Comparison of ENCODE assay signal across 8 cellular contexts in genomic region chr10:17453377-17454091, GRCh38. TPM values are rescaled to one million over a fixed set of nuclear protein-coding genes. Genes with fewer than 3 reads are reported as not detected.
A peak's percentile ranks its signal among the peaks of the same experiment; 100 is the strongest.
DNase-seq lines count a peak whose midpoint lies in the region; ATAC-seq and TF ChIP-seq lines count a peak whose summit lies in the region.

No MANE protein-coding gene starts in this region.

- TF ChIP-seq POLR2A in lower leg skin (IDR thresholded peaks at IDR 0.05) (no peak), stomach (IDR thresholded peaks at IDR 0.05) (no peak)

- H3K4me1 Mint-ChIP-seq in WTC11: peaks cover 38% of the 10 kb centered on the region

- intact Hi-C loops in lower leg skin (cut with DNase I; ENCODE audit: low total_unique reads): no loop called here
- intact Hi-C loops in stomach (cut with DNase I; ENCODE audit: low total_unique reads): no loop called here

- H3K4me3 Mint-ChIP-seq in WTC11: peak overlapping the region; percentile 84

- TF ChIP-seq EP300 in stomach (IDR thresholded peaks at IDR 0.05): no peak

- H3K27ac Mint-ChIP-seq in WTC11: no peak overlapping the region

- peaks cover 3 to 22% (median 16%) of the 10 kb centered on the region in 4 donors for H3K9me3 ChIP-seq in stomach

- H3K27ac ChIP-seq in coronary artery: peak overlapping the region in 1 of 2 donors; percentile 10
- peak overlapping the region in 3 of 5 donors; percentile 8 to 41 (median 27) for H3K27ac ChIP-seq in stomach

- peaks cover 6 to 51% (median 36%) of the 10 kb centered on the region in 3 donors for H3K27me3 ChIP-seq in stomach

- H3K4me3 ChIP-seq in coronary artery (peak overlapping the region; percentile 69), lower leg skin (ENCODE audit: low read depth, poor library complexity, severe bottlenecking) (peak overlapping the region; percentile 38), stomach (peak overlapping the region; percentile 39 to 49 (median 44))

- H3K9me3 Mint-ChIP-seq in WTC11: peaks cover 21% of the 10 kb centered on the region

- ATAC-seq in HG03139 (IDR thresholded peaks at IDR 0.05; ENCODE audit: unreplicated experiment) (peak; percentile 19), WTC11 (peak; percentile 78), GM18520 (IDR thresholded peaks at IDR 0.05; ENCODE audit: unreplicated experiment) (no peak)

- peaks cover 29% of the 10 kb centered on the region for H3K36me3 Mint-ChIP-seq in WTC11

- WGBS in lower leg skin, 2 donors: 2% methylated on average over 29 to 36 of the region's 66 CpGs
- WGBS in stomach, 5 donors: 0 to 20% (median 1%) methylated on average over 3 to 66 of the region's 66 CpGs

- H3K36me3 ChIP-seq in stomach: no peaks in the 10 kb centered on the region

- POLR2A ChIA-PET in WTC11 (lab: Charles Lee): no interaction called here

- peak; percentile 51 for DNase-seq in GDM1 (lab: John Stamatoyannopoulos, UW)
- peak; percentile 71 for DNase-seq in WTC11 (ENCODE audit: low spot score)
- DNase-seq in coronary artery (ENCODE audit: low spot score): no peak
- DNase-seq in lower leg skin (ENCODE audit: low spot score in 2 of 2): peak in 1 of 2 donors; percentile 86
- peak; percentile 41 for DNase-seq in stomach
- DNase-seq in NCI-H2107 treated with DMSO at 0.1 percent for 48 hours (lab: John Stamatoyannopoulos, UW; ENCODE audit: unreplicated experiment): no peak

- TF ChIP-seq CTCF in WTC11 (IDR thresholded peaks at IDR 0.05): no peak
- no peak for TF ChIP-seq CTCF in coronary artery (IDR thresholded peaks at IDR 0.05)
- no peak for TF ChIP-seq CTCF in lower leg skin (IDR thresholded peaks at IDR 0.05)
- no peak for TF ChIP-seq CTCF in stomach (IDR thresholded peaks at IDR 0.05)

- peaks cover 7 to 21% (median 17%) of the 10 kb centered on the region in 4 donors for H3K4me1 ChIP-seq in stomach

- H3K27me3 Mint-ChIP-seq in WTC11 (ENCODE audit: low read depth): peaks cover 40% of the 10 kb centered on the region

- CTCF ChIA-PET in WTC11 (lab: Charles Lee): interaction anchor here (0.5 to 1.3 kb wide), 9 partner anchors 12 to 589 kb away, joined by 3 to 4 read pairs (median 3); no protein-coding TSS in a partner anchor

TF ChIP-seq in WTC11, 78 proteins besides CTCF, POLR2A, EP300 and RAD21:
- TF ChIP-seq NFE2L1 (CRISPR knock-in tag; IDR thresholded peaks at IDR 0.05) (no peak), KAT7 (CRISPR knock-in tag; IDR thresholded peaks at IDR 0.05; ENCODE audit: borderline replicate concordance) (peak; percentile 89; the same call in 1 of the 2 replicates), HMGXB4 (CRISPR knock-in tag; IDR thresholded peaks at IDR 0.05) (peak; percentile 86; the same call in 1 of the 2 replicates), EMX1 (CRISPR knock-in tag; IDR thresholded peaks at IDR 0.05) (no peak), ZNF423 (CRISPR knock-in tag; IDR thresholded peaks at IDR 0.05) (peak; percentile 39; the same call in 1 of the 2 replicates), FOXK1 (CRISPR knock-in tag; IDR thresholded peaks at IDR 0.05) (0 out of 2 replicates have a peak, but pooled peaks have one; percentile 23), ARID4B (CRISPR knock-in tag; IDR thresholded peaks at IDR 0.05; ENCODE audit: borderline replicate concordance) (0 out of 2 replicates have a peak, but pooled peaks have one; percentile 28), MYBL2 (CRISPR knock-in tag; IDR thresholded peaks at IDR 0.05) (0 out of 2 replicates have a peak, but pooled peaks have one; percentile 13), ZBTB43 (CRISPR knock-in tag; IDR thresholded peaks at IDR 0.05) (peak; percentile 31; the same call in 1 of the 2 replicates)

RNA-seq across cellular contexts. Expression of gene ST8SIA6, which starts 0.9 kb away (rescaled TPM):
- 1.9 to 3.5 TPM (median 2.7 TPM) in 3 replicates for total RNA-seq in WTC11 (2021)
- 1 to 10 TPM in 2 of 4 donors, under 1 TPM in 2; 0.34 to 2.8 (median 1.5) TPM for total RNA-seq in lower leg skin
- 1 to 10 TPM in 1 of 5 donors, not detected in 4; 3.7 TPM for total RNA-seq in stomach
- polyA plus RNA-seq in stomach: under 1 TPM in 2 of 3 donors, not detected in 1; 0.08 to 0.19 TPM

Comparison
In these comparisons a context has a peak if more than half of its experiments do, and no peak if none do; other contexts are left out.
1. DNase-seq: peak in GDM1 (single experiment), WTC11 (single experiment) and stomach (single experiment); none in coronary artery (single experiment) and NCI-H2107 treated with DMSO at 0.1 percent for 48 hours (single experiment).
2. Peak in every context shown above with its lines, with median percentiles within 50 percentile points of each other: H3K4me3 ChIP-seq.